In the genomic region with DNA sequence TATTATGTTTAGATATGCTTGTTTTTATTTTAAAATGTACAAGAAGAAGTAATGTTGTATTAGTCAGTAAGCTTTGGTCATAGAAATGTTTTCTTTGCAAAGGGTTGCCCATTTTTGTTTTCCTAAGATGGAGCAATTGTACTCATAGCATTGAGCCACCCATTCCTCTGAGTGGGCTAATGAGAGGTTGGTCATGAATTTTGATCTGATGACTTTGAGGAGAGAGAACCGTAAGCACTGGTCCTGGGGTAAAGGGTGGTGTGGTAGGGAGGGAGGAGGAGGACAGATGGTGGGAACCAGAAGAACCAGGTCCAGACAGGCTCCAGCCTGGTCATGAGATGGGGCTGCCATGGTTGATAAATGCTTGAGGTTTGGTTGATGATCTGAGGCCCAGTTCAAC, we compare ENCODE assay signal across 14 cellular contexts. TPM values are rescaled to one million over a fixed set of nuclear protein-coding genes. Genes with fewer than 3 reads are reported as not detected.
DNase-seq lines count a peak whose midpoint lies in the region; ATAC-seq and TF ChIP-seq lines count a peak whose summit lies in the region.
"Had no signal": no experiment of that assay in that cellular context is flagged by ENCODE, and none has a peak within 500 bp of the region (broad histone marks: within the 10 kb centered on the region; RNA-seq: fewer than 3 reads in every experiment).

No MANE protein-coding gene starts in this region.

- no peak for ATAC-seq in activated CD4-positive, alpha-beta T cell treated with anti-CD3 and anti-CD28 coated beads for 36 hours
- no peak for ATAC-seq in HG03175 (IDR thresholded peaks at IDR 0.05; ENCODE audit: unreplicated experiment)
- no peak for ATAC-seq in stimulated activated memory B cell treated with anti-CD40 and anti-IgM and Interleukin-4, amounts not matched to agents 10 μg/mL and 1 μg/mL and 100 μg/mL, for 72 hours

- H3K4me1 Mint-ChIP-seq in activated CD4-positive, alpha-beta T cell treated with anti-CD3 and anti-CD28 coated beads for 36 hours = peaks cover 21% of the 10 kb centered on the region
- peaks cover 9% of the 10 kb centered on the region for H3K4me1 Mint-ChIP-seq in stimulated activated memory B cell treated with anti-CD40 and anti-IgM and Interleukin-4, amounts not matched to agents 10 μg/mL and 1 μg/mL and 100 μg/mL, for 72 hours

- H3K27ac Mint-ChIP-seq in activated CD4-positive, alpha-beta T cell treated with anti-CD3 and anti-CD28 coated beads for 36 hours = peak overlapping the region; percentile 72
- no peak overlapping the region for H3K27ac Mint-ChIP-seq in stimulated activated memory B cell treated with anti-CD40 and anti-IgM and Interleukin-4, amounts not matched to agents 10 μg/mL and 1 μg/mL and 100 μg/mL, for 72 hours
- H3K27ac Mint-ChIP-seq: CD8-positive, alpha-beta memory T cell; H9; naive thymus-derived CD4-positive, alpha-beta T cell had no signal

- WGBS in hepatocyte (ENCODE audit: low lambda C conversion rate, missing lambda C conversion rate) = 100% methylated on average over 1 of the region's 1 CpG

- H3K9me3 Mint-ChIP-seq in activated CD4-positive, alpha-beta T cell treated with anti-CD3 and anti-CD28 coated beads for 36 hours (ENCODE audit: low read depth) = no peaks in the 10 kb centered on the region
- H3K9me3 Mint-ChIP-seq in stimulated activated memory B cell treated with anti-CD40 and anti-IgM and Interleukin-4, amounts not matched to agents 10 μg/mL and 1 μg/mL and 100 μg/mL, for 72 hours = no peaks in the 10 kb centered on the region
- H3K9me3 Mint-ChIP-seq: CD8-positive, alpha-beta memory T cell; H9; naive thymus-derived CD4-positive, alpha-beta T cell had no signal

- CTCF ChIA-PET in activated CD4-positive, alpha-beta T cell treated with anti-CD3 and anti-CD28 coated beads for 36 hours (lab: Charles Lee) = interaction anchor here (0.6 to 6.2 kb wide), 15 partner anchors 10 to 1252 kb away, joined by 3 to 61 read pairs (median 3); a partner anchor contains a TSS

- intact Hi-C loops in activated CD4-positive, alpha-beta T cell treated with anti-CD3 and anti-CD28 coated beads for 36 hours (cut with DNase I, micrococcal nuclease) = loop anchor here (1.0 to 5.0 kb wide), 5 partner anchors 42 to 518 kb away; a partner anchor contains a TSS
- intact Hi-C loops in uterus (cut with DNase I; ENCODE audit: low total_unique reads) = no loop called here

- POLR2A ChIA-PET in activated CD4-positive, alpha-beta T cell treated with anti-CD3 and anti-CD28 coated beads for 36 hours (lab: Charles Lee) = interaction anchor here (0.7 kb wide), 1 partner anchor 276 kb away, joined by 3 read pairs; no protein-coding TSS in a partner anchor

- peaks cover 48% of the 10 kb centered on the region for H3K4me1 ChIP-seq in adipocyte (ENCODE audit: control insufficient read depth, insufficient read depth, low read length)
- peaks cover 9% of the 10 kb centered on the region for H3K4me1 ChIP-seq in hepatocyte (ENCODE audit: insufficient read depth)
- H3K4me1 ChIP-seq in uterus = peaks cover 0 to 5% of the 10 kb centered on the region in 2 donors

- H3K27me3 ChIP-seq in adipocyte (replicated peaks; ENCODE audit: control insufficient read depth, insufficient read depth, low read length) (no peaks in the 10 kb centered on the region), hepatocyte (no peaks in the 10 kb centered on the region), uterus (no peaks in the 10 kb centered on the region)

- no peaks in the 10 kb centered on the region for H3K9me3 ChIP-seq in adipocyte (ENCODE audit: control insufficient read depth, low read length)
- no peaks in the 10 kb centered on the region for H3K9me3 ChIP-seq in hepatocyte (ENCODE audit: low read depth)
- no peaks in the 10 kb centered on the region for H3K9me3 ChIP-seq in uterus

- peak overlapping the region; percentile 59 for H2AFZ ChIP-seq in hepatocyte

- no peaks in the 10 kb centered on the region for H3K79me2 ChIP-seq in hepatocyte

- H3K27me3 Mint-ChIP-seq in activated CD4-positive, alpha-beta T cell treated with anti-CD3 and anti-CD28 coated beads for 36 hours = peaks cover 12% of the 10 kb centered on the region
- H3K27me3 Mint-ChIP-seq in stimulated activated memory B cell treated with anti-CD40 and anti-IgM and Interleukin-4, amounts not matched to agents 10 μg/mL and 1 μg/mL and 100 μg/mL, for 72 hours = peaks cover 24% of the 10 kb centered on the region

- H3K27ac ChIP-seq in hepatocyte = peak overlapping the region; percentile 57
- peak overlapping the region; percentile 80 to 81 for H3K27ac ChIP-seq in uterus

- H3K9me2 ChIP-seq in hepatocyte (replicated peaks; ENCODE audit: insufficient read depth) = no peaks in the 10 kb centered on the region

- H3K9ac ChIP-seq in adipocyte (ENCODE audit: low read length) = peak overlapping the region; percentile 63

- no peak for TF ChIP-seq POLR2A in uterus (IDR thresholded peaks at IDR 0.05)

- H3K4me2 ChIP-seq in hepatocyte = no peak overlapping the region

- no peaks in the 10 kb centered on the region for H4K20me1 ChIP-seq in hepatocyte (ENCODE audit: insufficient read depth, poor library complexity, severe bottlenecking)

- H3K4me3 Mint-ChIP-seq in activated CD4-positive, alpha-beta T cell treated with anti-CD3 and anti-CD28 coated beads for 36 hours = no peak overlapping the region
- H3K4me3 Mint-ChIP-seq in stimulated activated memory B cell treated with anti-CD40 and anti-IgM and Interleukin-4, amounts not matched to agents 10 μg/mL and 1 μg/mL and 100 μg/mL, for 72 hours = no peak overlapping the region
- H3K4me3 Mint-ChIP-seq: H9 had no signal

- DNase-seq in activated CD4-positive, alpha-beta T cell treated with anti-CD3 and anti-CD28 coated beads for 36 hours = no peak
- no peak for DNase-seq in activated CD4-positive, alpha-beta T cell treated with anti-CD3 and anti-CD28 coated beads for 48 hours
- no peak for DNase-seq in adipocyte (ENCODE audit: low read depth)
- no peak for DNase-seq in hepatocyte (ENCODE audit: low spot score)
- no peak for DNase-seq in uterus
- DNase-seq in C1 segment of cervical spinal cord (lab: John Stamatoyannopoulos, UW) = no peak
- DNase-seq: activated CD4-positive, CD25-positive, alpha-beta regulatory T cell; activated naive CD4-positive, alpha-beta T cell; effector CD8-positive, alpha-beta T cell; H9 had no signal

- H3K4me3 ChIP-seq in adipocyte (ENCODE audit: low read length) (peak overlapping the region; percentile 42), hepatocyte (no peak overlapping the region), uterus (no peak overlapping the region)

- H3K36me3 ChIP-seq in adipocyte (ENCODE audit: control insufficient read depth, insufficient read depth, low read length, severe bottlenecking) (no peaks in the 10 kb centered on the region), hepatocyte (replicated peaks; ENCODE audit: insufficient read depth, low read depth) (no peaks in the 10 kb centered on the region), uterus (no peaks in the 10 kb centered on the region)

- H3K36me3 Mint-ChIP-seq in activated CD4-positive, alpha-beta T cell treated with anti-CD3 and anti-CD28 coated beads for 36 hours (ENCODE audit: low read depth) = no peaks in the 10 kb centered on the region
- no peaks in the 10 kb centered on the region for H3K36me3 Mint-ChIP-seq in stimulated activated memory B cell treated with anti-CD40 and anti-IgM and Interleukin-4, amounts not matched to agents 10 μg/mL and 1 μg/mL and 100 μg/mL, for 72 hours
- H3K36me3 Mint-ChIP-seq: CD8-positive, alpha-beta memory T cell; naive thymus-derived CD4-positive, alpha-beta T cell had no signal

- TF ChIP-seq CTCF in hepatocyte (IDR thresholded peaks at IDR 0.05; ENCODE audit: poor library complexity) = no peak
- TF ChIP-seq CTCF in uterus (IDR thresholded peaks at IDR 0.05) = no peak

RNA-seq across cellular contexts. Expression of a gene that starts 15.9 kb away (rescaled TPM):
- 10 to 100 TPM; 12.5 to 13.4 TPM for total RNA-seq in activated CD4-positive, alpha-beta T cell treated with anti-CD3 and anti-CD28 coated beads for 36 hours
- total RNA-seq in hepatocyte (13.5 and 14.6 TPM in 2 replicates), uterus (10 to 100 TPM in 2 of 4 donors, 1 to 10 TPM in 2; 4.6 to 30.9 (median 17.4) TPM)
- polyA plus RNA-seq in hepatocyte = 24.9 and 25.3 TPM in 2 replicates

RNA-seq across cellular contexts. Expression of a gene that starts 55.7 kb away (rescaled TPM):
- total RNA-seq in activated CD4-positive, alpha-beta T cell treated with anti-CD3 and anti-CD28 coated beads for 36 hours = 1 to 10 TPM; 1.2 to 2.0 TPM
- 11.0 and 13.2 TPM in 2 replicates for total RNA-seq in hepatocyte
- polyA plus RNA-seq in hepatocyte = 23.7 and 27.7 TPM in 2 replicates
- 10 to 100 TPM in 1 of 4 donors, 1 to 10 TPM in 2, not detected in 1; 3.1 to 10.6 (median 7.0) TPM for total RNA-seq in uterus
